7 cellular contexts compared by ENCODE assay signal in the genomic region with DNA sequence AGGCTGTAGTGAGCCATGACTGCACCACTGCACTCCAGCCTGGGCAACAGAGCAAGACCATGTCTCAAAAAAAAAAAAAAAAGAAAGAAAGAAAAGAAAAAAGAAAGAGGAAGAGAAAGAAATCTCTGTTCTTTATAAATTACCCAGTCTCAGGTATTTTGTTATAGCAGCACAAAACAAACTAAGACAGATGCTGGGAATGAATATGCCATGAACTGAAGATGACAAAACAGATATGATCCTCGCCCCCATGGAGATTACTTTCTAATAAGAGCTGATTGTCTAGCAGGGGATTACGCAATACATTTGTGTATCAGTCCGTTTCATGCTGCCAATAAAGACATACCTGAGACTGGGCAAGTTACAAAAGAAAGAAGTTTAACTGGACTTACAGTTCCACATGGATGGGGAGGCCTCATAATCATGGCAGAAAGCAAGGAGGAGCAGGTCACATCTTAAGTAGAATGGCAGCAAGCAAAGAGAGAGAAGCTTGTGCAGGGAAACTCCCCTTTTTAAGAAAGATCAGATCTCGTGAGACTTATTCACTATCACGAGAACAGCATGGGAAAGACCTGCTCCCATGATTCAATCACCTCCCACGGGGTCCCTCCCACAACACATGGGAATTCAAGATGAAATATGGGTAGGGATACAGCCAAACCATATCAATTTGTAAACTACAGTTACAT. TPM values are rescaled to one million over a fixed set of nuclear protein-coding genes. Genes with fewer than 3 reads are reported as not detected.
DNase-seq lines count a peak whose midpoint lies in the region; ATAC-seq, FAIRE-seq and TF ChIP-seq lines count a peak whose summit lies in the region.
"Not testable (repeated sequence)": the region's sequence is repeated elsewhere in the genome, so short reads cannot be mapped to it uniquely, and the experiment has no call there.

No MANE protein-coding gene starts in this region.

- not testable (repeated sequence) for TF ChIP-seq POLR2A in spleen (IDR thresholded peaks at IDR 0.05)

- H3F3A ChIP-seq in GM23338 (replicated peaks; ENCODE audit: low read depth): not testable (repeated sequence)

- not testable (repeated sequence) for TF ChIP-seq CTCF in GM12864 (IDR thresholded peaks at IDR 0.05; ENCODE audit: low read depth, low read length, missing control alignments); GM23338 (conservative IDR thresholded peaks at IDR 0.05; ENCODE audit: low read depth in 2 of 2); activated CD8-positive, alpha-beta T cell treated with anti-CD3 and anti-CD28 coated beads for 36 hours (IDR thresholded peaks at IDR 0.05); astrocyte (IDR thresholded peaks at IDR 0.05; ENCODE audit: insufficient read depth, low read depth, low read length); spleen (IDR thresholded peaks at IDR 0.05 in 8 of 11, conservative IDR thresholded peaks at IDR 0.05 in 3 of 11)

- H3K27ac Mint-ChIP-seq in GM23338: not testable (repeated sequence)
- H3K27ac Mint-ChIP-seq in IgD-negative memory B cell (peak overlapping the region; percentile 60 to 96 (median 75)), astrocyte (ENCODE audit: unreplicated experiment) (peak overlapping the region; percentile 41)
- peak overlapping the region; percentile 29 for H3K27ac Mint-ChIP-seq in activated CD8-positive, alpha-beta T cell treated with anti-CD3 and anti-CD28 coated beads for 36 hours

- intact Hi-C loops in activated CD8-positive, alpha-beta T cell treated with anti-CD3 and anti-CD28 coated beads for 36 hours (cut with micrococcal nuclease); spleen (cut with DNase I; ENCODE audit: low total_unique reads): not testable (repeated sequence)

- peaks cover 37% of the 10 kb centered on the region for H3K36me3 Mint-ChIP-seq in GM23338 (ENCODE audit: low read depth)
- not testable (repeated sequence) for H3K36me3 Mint-ChIP-seq in IgD-negative memory B cell
- peaks cover 54% of the 10 kb centered on the region for H3K36me3 Mint-ChIP-seq in activated CD8-positive, alpha-beta T cell treated with anti-CD3 and anti-CD28 coated beads for 36 hours (ENCODE audit: low read depth)
- H3K36me3 Mint-ChIP-seq in astrocyte (ENCODE audit: low read depth, unreplicated experiment): peaks cover 25% of the 10 kb centered on the region

- not testable (repeated sequence) for H3K9me2 ChIP-seq in GM23338 (ENCODE audit: insufficient read depth)

- peaks cover 98% of the 10 kb centered on the region for H3K79me2 ChIP-seq in GM23338 (replicated peaks; ENCODE audit: insufficient read depth)
- peaks cover 99% of the 10 kb centered on the region for H3K79me2 ChIP-seq in astrocyte (ENCODE audit: insufficient read depth, low read length)

- peaks cover 61% of the 10 kb centered on the region for H3K4me1 Mint-ChIP-seq in GM23338
- peaks cover 50 to 63% (median 56%) of the 10 kb centered on the region in 3 donors for H3K4me1 Mint-ChIP-seq in IgD-negative memory B cell
- H3K4me1 Mint-ChIP-seq in activated CD8-positive, alpha-beta T cell treated with anti-CD3 and anti-CD28 coated beads for 36 hours (ENCODE audit: low read depth): peaks cover 55% of the 10 kb centered on the region
- H3K4me1 Mint-ChIP-seq in astrocyte (ENCODE audit: low read depth, unreplicated experiment): peaks cover 19% of the 10 kb centered on the region

- peak overlapping the region; percentile 14; the same call in 1 of the 2 replicates for H3K4me3 ChIP-seq in GM12864 (ENCODE audit: low read depth, low read length)
- not testable (repeated sequence) for H3K4me3 ChIP-seq in GM23338; astrocyte (ENCODE audit: insufficient read depth, low read depth, low read length); spleen

- H3K9ac ChIP-seq in astrocyte (ENCODE audit: low read length): not testable (repeated sequence)

- not testable (repeated sequence) for DNase-seq in GM12864 (ENCODE audit: low read depth); GM23338 (ENCODE audit: low spot score); activated CD8-positive, alpha-beta T cell treated with anti-CD3 and anti-CD28 coated beads for 36 hours; astrocyte (ENCODE audit: low read depth); left lobe of liver (ENCODE audit: low spot score); spleen

- H3K9me3 Mint-ChIP-seq in GM23338: peaks cover 27% of the 10 kb centered on the region
- not testable (repeated sequence) for H3K9me3 Mint-ChIP-seq in IgD-negative memory B cell; astrocyte (ENCODE audit: unreplicated experiment)
- H3K9me3 Mint-ChIP-seq in activated CD8-positive, alpha-beta T cell treated with anti-CD3 and anti-CD28 coated beads for 36 hours: peaks cover 23% of the 10 kb centered on the region

- POLR2A ChIA-PET in activated CD8-positive, alpha-beta T cell treated with anti-CD3 and anti-CD28 coated beads for 36 hours (lab: Charles Lee): interaction anchor here (1.2 to 3.0 kb wide), 3 partner anchors 14 to 29 kb away, joined by 3 to 9 read pairs (median 6); partner anchors contain the start of gene FBXW11

- 71 to 81% (median 79%) methylated on average over 6 of the region's 6 CpGs for WGBS in spleen, 5 donors

- H3K9me3 ChIP-seq in astrocyte (ENCODE audit: insufficient read depth, low read depth, low read length) (peaks cover 11% of the 10 kb centered on the region), spleen (peaks cover 0 to 37% (median 31%) of the 10 kb centered on the region in 8 donors)

- not testable (repeated sequence) for H3K4me3 Mint-ChIP-seq in GM23338; activated CD8-positive, alpha-beta T cell treated with anti-CD3 and anti-CD28 coated beads for 36 hours; astrocyte (ENCODE audit: unreplicated experiment)
- H3K4me3 Mint-ChIP-seq in IgD-negative memory B cell: peak overlapping the region; percentile 70 to 88 (median 78)

- H3K27ac ChIP-seq in GM23338 (ENCODE audit: low read depth) (peak overlapping the region; percentile 93; the same call in 1 of the 2 replicates), spleen (peak overlapping the region in 7 of 8 donors; percentile 1 to 75 (median 54))
- H3K27ac ChIP-seq in astrocyte (ENCODE audit: low read depth, low read length): not testable (repeated sequence)

- not testable (repeated sequence) for H3K27me3 ChIP-seq in GM23338 (ENCODE audit: insufficient read depth); astrocyte (ENCODE audit: insufficient read depth, low read length); spleen (replicated peaks in 1 of 7)

- CTCF ChIA-PET in activated CD8-positive, alpha-beta T cell treated with anti-CD3 and anti-CD28 coated beads for 36 hours (lab: Charles Lee): interaction anchor here (0.9 to 1.9 kb wide), 2 partner anchors 15 to 17 kb away, joined by 3 to 8 read pairs; no protein-coding TSS in a partner anchor

- H3K4me1 ChIP-seq in GM23338 (ENCODE audit: insufficient read depth): peaks cover 67% of the 10 kb centered on the region
- peaks cover 14% of the 10 kb centered on the region for H3K4me1 ChIP-seq in astrocyte (ENCODE audit: insufficient read depth, low read length)
- H3K4me1 ChIP-seq in spleen: peaks cover 7 to 79% (median 52%) of the 10 kb centered on the region in 6 donors

- H3K27me3 Mint-ChIP-seq in GM23338 (ENCODE audit: insufficient read depth, low read depth, poor library complexity); IgD-negative memory B cell; activated CD8-positive, alpha-beta T cell treated with anti-CD3 and anti-CD28 coated beads for 36 hours; astrocyte (ENCODE audit: low read depth, unreplicated experiment): not testable (repeated sequence)

- peak overlapping the region; percentile 61 for H3K4me2 ChIP-seq in GM23338
- not testable (repeated sequence) for H3K4me2 ChIP-seq in astrocyte (ENCODE audit: low read length)

- peaks cover 45% of the 10 kb centered on the region for H4K20me1 ChIP-seq in GM23338 (replicated peaks; ENCODE audit: insufficient read depth)
- peaks cover 85% of the 10 kb centered on the region for H4K20me1 ChIP-seq in astrocyte (ENCODE audit: insufficient read depth, low read length)

- not testable (repeated sequence) for H2AFZ ChIP-seq in GM23338; astrocyte (ENCODE audit: low read depth, low read length)

- not testable (repeated sequence) for H3K36me3 ChIP-seq in GM23338 (ENCODE audit: insufficient read depth); astrocyte (ENCODE audit: insufficient read depth, low read length); spleen

- FAIRE-seq in astrocyte (lab: Jason Lieb, UNC): not testable (repeated sequence)

- not testable (repeated sequence) for ATAC-seq in GM23338
- ATAC-seq in activated CD8-positive, alpha-beta T cell treated with anti-CD3 and anti-CD28 coated beads for 36 hours: peak; percentile 9
- ATAC-seq in left lobe of liver: peak; percentile 33

RNA-seq across cellular contexts. Expression of gene FBXW11, which starts 29.1 kb away (rescaled TPM):
- 88.0 and 102 TPM in 2 replicates for total RNA-seq in GM23338 (2014; rRNA removed; shearing (Covaris generic))
- polyA plus RNA-seq in GM23338 (2016; fragmentation: Nextera tagmentation; extraction: Ambion mirVana) (45.0 and 49.1 TPM in 2 replicates), IgD-negative memory B cell (31.0 TPM), spleen (10 to 100 TPM in 1 of 3 donors, 1 to 10 TPM in 2; 7.5 to 14.5 (median 8.3) TPM)
- 10 to 100 TPM; 49.3 to 52.6 TPM for total RNA-seq in activated CD8-positive, alpha-beta T cell treated with anti-CD3 and anti-CD28 coated beads for 36 hours
- total RNA-seq in astrocyte (64.7 and 65.9 TPM in 2 replicates), left lobe of liver (21.9 TPM), spleen (10 to 100 TPM; 40.6 to 72.1 (median 64.5) TPM)
